ENCODE assay signal across 19 cellular contexts in the genomic region with DNA sequence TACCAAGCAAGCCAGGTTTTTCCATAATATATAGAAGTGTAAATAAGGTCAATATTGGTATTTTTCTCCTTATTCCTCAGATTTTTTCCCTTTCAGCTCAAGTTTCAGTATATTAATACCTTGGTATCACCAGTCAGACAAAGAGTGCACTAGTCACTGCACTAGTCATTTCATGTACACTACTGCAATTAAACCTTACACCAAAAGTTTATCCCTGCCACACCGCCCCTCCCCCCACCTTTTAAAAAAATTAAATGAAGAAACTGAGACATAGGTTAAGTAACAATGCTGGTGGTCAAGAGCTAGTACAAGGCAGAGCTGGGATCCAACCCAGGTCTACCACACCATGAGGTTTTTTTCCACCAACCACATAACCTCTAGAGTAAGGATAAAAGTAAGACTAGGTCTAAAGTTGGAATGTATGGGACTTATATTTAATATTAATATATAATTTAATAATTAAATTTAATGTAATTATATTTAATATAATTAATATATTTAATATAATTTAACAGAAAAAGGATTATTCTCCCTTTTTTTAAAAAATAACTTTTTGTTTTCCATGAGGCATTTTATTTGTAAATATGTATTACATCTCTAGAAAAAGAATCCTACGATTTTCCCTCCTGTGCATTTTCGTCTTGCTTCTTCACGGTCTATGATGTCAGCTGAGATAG.
DNase-seq lines count a peak whose midpoint lies in the region; ATAC-seq, FAIRE-seq and TF ChIP-seq lines count a peak whose summit lies in the region.
"Had no signal": no experiment of that assay in that cellular context is flagged by ENCODE, and none has a peak within 500 bp of the region (broad histone marks: within the 10 kb centered on the region; RNA-seq: fewer than 3 reads in every experiment).

No MANE protein-coding gene starts in this region.

- H3K9ac ChIP-seq in GM12878 (ENCODE audit: control insufficient read depth, insufficient read depth, low read length): no peak overlapping the region
- H3K9ac ChIP-seq: GM23248 had no signal

- TF ChIP-seq RAD21 in GM12878 (IDR thresholded peaks at IDR 0.05; ENCODE audit: insufficient read depth, low read depth, low read length): no peak

- POLR2A ChIA-PET in GM12878 (lab: Charles Lee): interaction anchor here (0.5 to 6.2 kb wide), 9 partner anchors 11 to 1234 kb away, joined by 3 to 31 read pairs (median 4); no protein-coding TSS in a partner anchor

- CTCF ChIA-PET in GM12878 (lab: Yijun Ruan, JAX): interaction anchor here (0.6 to 4.5 kb wide), 5 partner anchors 9 to 120 kb away, joined by 3 to 15 read pairs (median 8); no protein-coding TSS in a partner anchor

- no peaks in the 10 kb centered on the region for H3K9me3 Mint-ChIP-seq in activated T-cell treated with anti-CD3 and anti-CD28 coated beads, Interleukin-2, amount 50 U/mL, for 72 hours
- H3K9me3 Mint-ChIP-seq: activated naive CD8-positive, alpha-beta T cell treated with anti-CD3 and anti-CD28 coated beads, Interleukin-2, amount 10 ng/mL, durations not matched to agents 7 days and 5 days; naive B cell had no signal

- H3K36me3 ChIP-seq in GM12878 (ENCODE audit: control insufficient read depth in 2 of 2, insufficient read depth in 2 of 2, low read length in 1 of 2) (no peaks in the 10 kb centered on the region; a peak in 1 of 4 replicates), psoas muscle (ENCODE audit: insufficient read depth in 1 of 2, low read depth in 1 of 2) (peaks cover 0 to 12% of the 10 kb centered on the region in 2 donors)
- H3K36me3 ChIP-seq: brain microvascular endothelial cell had no signal

- no TSS peak for BruUV-seq in GM12878 (replicated peaks; lab: Mats Ljungman, UMichigan)

- peaks cover 18% of the 10 kb centered on the region for H3K4me1 Mint-ChIP-seq in activated T-cell treated with anti-CD3 and anti-CD28 coated beads, Interleukin-2, amount 50 U/mL, for 72 hours (ENCODE audit: low read depth)

- peaks cover 17% of the 10 kb centered on the region for H3K4me1 ChIP-seq in GM12878 (ENCODE audit: control insufficient read depth, insufficient read depth, low read length)
- peaks cover 78% of the 10 kb centered on the region for H3K4me1 ChIP-seq in psoas muscle

- in situ Hi-C loops in GM12878 (cut with MboI): no loop called here

- ATAC-seq in activated T-cell treated with anti-CD3 and anti-CD28 coated beads, Interleukin-2, amount 50 U/mL, for 72 hours (replicated peaks in 1 of 2): peak; percentile 36 to 74
- no peak for ATAC-seq in GM12878
- ATAC-seq in psoas muscle: peak in 1 of 4 donors; percentile 27
- ATAC-seq in HG03045 (IDR thresholded peaks at IDR 0.05; ENCODE audit: unreplicated experiment): no peak
- no peak for ATAC-seq in GM19467 (IDR thresholded peaks at IDR 0.05; ENCODE audit: unreplicated experiment)
- ATAC-seq: T-helper 17 cell had no signal

- H3K4me3 ChIP-seq in NB4 (ENCODE audit: low read depth, low read length) (no peak overlapping the region), GM12878 (0 out of 2 replicates have a peak overlapping the region, but pooled peaks have one; percentile 21), psoas muscle (no peak overlapping the region)
- H3K4me3 ChIP-seq: coronary artery, GM23248 had no signal

- TF ChIP-seq POLR2A in NB4 (IDR thresholded peaks at IDR 0.05; ENCODE audit: extremely low read depth, insufficient read length) (no peak), GM12878 (IDR thresholded peaks at IDR 0.05; ENCODE audit: low read depth, low read length) (no peak)

- SMC1A ChIA-PET in GM12878 (lab: Charles Lee; ENCODE audit: uncharacterized antibody, unreplicated experiment): interaction anchor here (0.6 to 4.8 kb wide), 6 partner anchors 13 to 120 kb away, joined by 3 to 49 read pairs (median 4); partner anchors contain the start of gene NT5C2

- WGBS in GM12878 (ENCODE audit: insufficient coverage, insufficient replicate concordance, low lambda C conversion rate, missing lambda C conversion rate): 92% methylated on average over 4 of the region's 4 CpGs
- 71 to 88% (median 81%) methylated on average over 4 of the region's 4 CpGs for WGBS in psoas muscle, 3 donors

- no peak for TF ChIP-seq EP300 in GM12878 (IDR thresholded peaks at IDR 0.05; ENCODE audit: borderline replicate concordance in 1 of 2, control insufficient read depth in 1 of 2, low read depth in 2 of 2, low read length in 2 of 2)

- no peaks in the 10 kb centered on the region for H3K27me3 ChIP-seq in GM12878 (replicated peaks in 1 of 2; ENCODE audit: control insufficient read depth in 2 of 2, insufficient read depth in 2 of 2, low read length in 1 of 2)
- no peaks in the 10 kb centered on the region for H3K27me3 ChIP-seq in psoas muscle (ENCODE audit: insufficient read depth in 3 of 3, low read length in 2 of 3)
- H3K27me3 ChIP-seq: brain microvascular endothelial cell had no signal

- no peak overlapping the region for H2AFZ ChIP-seq in GM12878 (ENCODE audit: control insufficient read depth, low read depth, low read length)
- H2AFZ ChIP-seq: GM23248 had no signal

- intact Hi-C loops in GM12878 (cut with micrococcal nuclease; ENCODE audit: unreplicated experiment) (loop anchor here (1.0 to 5.0 kb wide), 3 partner anchors 12 to 116 kb away; partner anchors contain the start of gene NT5C2), psoas muscle (cut with DNase I) (no loop called here)

- TF ChIP-seq CTCF in NB4 (IDR thresholded peaks at IDR 0.05; ENCODE audit: low read depth, low read length) (no peak), GM12878 (IDR thresholded peaks at IDR 0.05 in 2 of 3, conservative IDR thresholded peaks at IDR 0.05 in 1 of 3; ENCODE audit: control insufficient read depth in 2 of 3, extremely low read depth in 1 of 3, insufficient read depth in 1 of 3, low read depth in 3 of 3, low read length in 3 of 3) (no peak), psoas muscle (IDR thresholded peaks at IDR 0.05) (no peak)

- no peaks in the 10 kb centered on the region for H4K20me1 ChIP-seq in GM12878 (ENCODE audit: control insufficient read depth, insufficient read depth)

- peak overlapping the region; percentile 46 for H3K4me2 ChIP-seq in GM12878 (ENCODE audit: control insufficient read depth, insufficient read depth)

- peak in 1 of 2 donors; percentile 25 for DNase-seq in activated T-cell treated with anti-CD3 and anti-CD28 coated beads, Interleukin-2, amount 50 U/mL, for 72 hours
- DNase-seq in activated T-cell treated with anti-CD3 and anti-CD28 coated beads, Interleukin-2, amount 50 U/mL, for 1 hour: no peak
- DNase-seq in NB4 (ENCODE audit: low read depth) (peak; percentile 14), GM12878 (ENCODE audit: low read depth, low spot score) (no peak), psoas muscle (no peak), T-helper 9 cell (no peak)
- DNase-seq: activated naive CD8-positive, alpha-beta T cell treated with anti-CD3 and anti-CD28 coated beads, Interleukin-2, amount 10 ng/mL, durations not matched to agents 7 days and 5 days; Caco-2; GM23248; naive B cell; NCI-H1105; NCI-H2029 treated with DMSO at 0.1 percent for 48 hours; NCI-H226; occipital lobe; T-helper 17 cell had no signal

- H3K9me3 ChIP-seq in GM12878 (replicated peaks; ENCODE audit: control insufficient read depth, insufficient read depth, low read length): no peaks in the 10 kb centered on the region
- no peaks in the 10 kb centered on the region for H3K9me3 ChIP-seq in psoas muscle
- H3K9me3 ChIP-seq: Caco-2 had no signal

- peaks cover 1 to 5% of the 10 kb centered on the region in 2 donors for H3K36me3 Mint-ChIP-seq in activated T-cell treated with anti-CD3 and anti-CD28 coated beads, Interleukin-2, amount 50 U/mL, for 72 hours (ENCODE audit: insufficient read depth in 2 of 2)
- H3K36me3 Mint-ChIP-seq: naive B cell had no signal

- H3K79me2 ChIP-seq in GM12878 (ENCODE audit: control insufficient read depth, insufficient read depth, low read length): peaks cover 7% of the 10 kb centered on the region

- H3K4me3 Mint-ChIP-seq in activated T-cell treated with anti-CD3 and anti-CD28 coated beads, Interleukin-2, amount 50 U/mL, for 72 hours: no peak overlapping the region
- H3K4me3 Mint-ChIP-seq: activated naive CD8-positive, alpha-beta T cell treated with anti-CD3 and anti-CD28 coated beads, Interleukin-2, amount 10 ng/mL, durations not matched to agents 7 days and 5 days; naive B cell; T-helper 17 cell had no signal

- no peak overlapping the region for H3K27ac Mint-ChIP-seq in activated T-cell treated with anti-CD3 and anti-CD28 coated beads, Interleukin-2, amount 50 U/mL, for 72 hours
- H3K27ac Mint-ChIP-seq: activated naive CD8-positive, alpha-beta T cell treated with anti-CD3 and anti-CD28 coated beads, Interleukin-2, amount 10 ng/mL, durations not matched to agents 7 days and 5 days; naive B cell; T-helper 17 cell had no signal

- no peaks in the 10 kb centered on the region for H3K27me3 Mint-ChIP-seq in activated T-cell treated with anti-CD3 and anti-CD28 coated beads, Interleukin-2, amount 50 U/mL, for 72 hours (ENCODE audit: low read depth)
- H3K27me3 Mint-ChIP-seq: activated naive CD8-positive, alpha-beta T cell treated with anti-CD3 and anti-CD28 coated beads, Interleukin-2, amount 10 ng/mL, durations not matched to agents 7 days and 5 days; naive B cell; T-helper 17 cell had no signal

- H3K27ac ChIP-seq in GM12878 (ENCODE audit: control insufficient read depth, insufficient read depth): peak overlapping the region; percentile 67
- H3K27ac ChIP-seq in psoas muscle: peak overlapping the region; percentile 68
- H3K27ac ChIP-seq: brain microvascular endothelial cell, GM23248 had no signal

- RAD21 ChIA-PET in GM12878 (lab: Charles Lee; ENCODE audit: unreplicated experiment): interaction anchor here (0.7 to 6.5 kb wide), 6 partner anchors 13 to 207 kb away, joined by 3 to 67 read pairs (median 4); partner anchors contain the start of genes CNNM2 and NT5C2

- no peak for FAIRE-seq in GM12878 (lab: Jason Lieb, UNC)

TF ChIP-seq in GM12878, 131 proteins besides CTCF, POLR2A, EP300 and RAD21 (continues in another document):
- TF ChIP-seq JUNB (IDR thresholded peaks at IDR 0.05): peak; percentile 67

Comparison
In these comparisons a context has a peak if more than half of its experiments do, and no peak if none do; other contexts are left out.
1. ATAC-seq: peak in activated T-cell treated with anti-CD3 and anti-CD28 coated beads, Interleukin-2, amount 50 U/mL, for 72 hours (2 of 2); none in GM12878 (single experiment), HG03045 (single experiment) and GM19467 (single experiment).